Comparison of ENCODE assay signal across 17 cellular contexts in the genomic region with DNA sequence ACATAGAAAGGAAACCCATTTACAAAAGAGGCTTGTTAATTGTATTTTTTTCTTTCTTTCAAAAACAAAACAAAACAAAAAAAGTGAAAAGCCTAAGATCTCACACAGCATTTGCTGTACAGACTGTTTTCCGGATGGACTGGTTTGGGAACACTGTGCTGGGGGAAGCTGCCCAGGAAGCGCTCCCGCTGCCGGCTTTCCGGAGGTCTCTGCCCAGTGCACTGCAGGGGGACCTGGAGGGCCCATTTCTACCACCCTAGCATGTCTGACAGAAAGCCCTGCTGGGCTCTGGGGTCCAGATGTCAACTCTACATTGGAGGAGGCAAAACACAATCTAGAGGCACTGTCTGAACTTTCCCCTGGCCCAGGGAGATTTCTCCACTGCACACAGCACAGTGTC. TPM values are rescaled to one million over a fixed set of nuclear protein-coding genes. Genes with fewer than 3 reads are reported as not detected.
A peak's percentile ranks its signal among the peaks of the same experiment; 100 is the strongest.
DNase-seq lines count a peak whose midpoint lies in the region; ATAC-seq and TF ChIP-seq lines count a peak whose summit lies in the region.
"Had no signal": no experiment of that assay in that cellular context is flagged by ENCODE, and none has a peak within 500 bp of the region (broad histone marks: within the 10 kb centered on the region; RNA-seq: fewer than 3 reads in every experiment).

No MANE protein-coding gene starts in this region.

- TF ChIP-seq CTCF in RWPE1 (conservative IDR thresholded peaks at IDR 0.05; ENCODE audit: low read depth) (no peak), smooth muscle cell (IDR thresholded peaks at IDR 0.05; ENCODE audit: borderline replicate concordance, insufficient read depth, poor library complexity, severe bottlenecking) (no peak)

- peaks cover 16% of the 10 kb centered on the region for H3K36me3 ChIP-seq in CD8-positive, alpha-beta memory T cell (ENCODE audit: insufficient read depth, low read length)
- peaks cover 2% of the 10 kb centered on the region in 2 donors for H3K36me3 ChIP-seq in esophagus (ENCODE audit: control insufficient read depth in 2 of 2, insufficient read depth in 2 of 2, low read length in 1 of 2)
- H3K36me3 ChIP-seq in smooth muscle cell (ENCODE audit: low read depth) = no peaks in the 10 kb centered on the region

- no peaks in the 10 kb centered on the region for H3K27me3 Mint-ChIP-seq in CD8-positive, alpha-beta memory T cell
- H3K27me3 Mint-ChIP-seq: B cell had no signal

- no peak overlapping the region for H3K4me2 ChIP-seq in smooth muscle cell

- no peaks in the 10 kb centered on the region for H3K4me1 ChIP-seq in CD8-positive, alpha-beta memory T cell (ENCODE audit: insufficient read depth, low read length)
- H3K4me1 ChIP-seq in esophagus (ENCODE audit: control insufficient read depth in 2 of 2, insufficient read depth in 2 of 2, low read length in 1 of 2) (peaks cover 3 to 25% of the 10 kb centered on the region in 2 donors), smooth muscle cell (ENCODE audit: low read depth) (no peaks in the 10 kb centered on the region)

- CTCF ChIA-PET in CD8-positive, alpha-beta memory T cell (lab: Charles Lee) = no interaction called here
- CTCF ChIA-PET in RWPE1 (lab: Yijun Ruan, JAX) = no interaction called here

- POLR2A ChIA-PET in CD8-positive, alpha-beta memory T cell (lab: Charles Lee) = no interaction called here
- POLR2A ChIA-PET in RWPE1 (lab: Yijun Ruan, JAX; ENCODE audit: low non-redundant PET) = no interaction called here

- WGBS in esophagus, 2 donors = 66 to 77% methylated on average over 5 of the region's 5 CpGs
- 89% methylated on average over 5 of the region's 5 CpGs for WGBS in smooth muscle cell (ENCODE audit: low lambda C conversion rate)

- no peaks in the 10 kb centered on the region for H3K27me3 ChIP-seq in CD8-positive, alpha-beta memory T cell (ENCODE audit: insufficient read depth, low read length, poor library complexity, severe bottlenecking)
- H3K27me3 ChIP-seq in esophagus (ENCODE audit: control insufficient read depth in 1 of 2, insufficient read depth in 2 of 2, low read length in 2 of 2) (no peaks in the 10 kb centered on the region), smooth muscle cell (ENCODE audit: low read depth) (no peaks in the 10 kb centered on the region)
- H3K27me3 ChIP-seq: sigmoid colon, SJSA1 had no signal

- H3K9ac ChIP-seq in smooth muscle cell (ENCODE audit: low read depth) = peak overlapping the region; percentile 2

- no peak overlapping the region for H3K27ac ChIP-seq in CD8-positive, alpha-beta memory T cell (ENCODE audit: low read depth, low read length)
- H3K27ac ChIP-seq in RWPE1 (peak overlapping the region; percentile 95), esophagus (ENCODE audit: low read depth in 2 of 2, low read length in 1 of 2) (peak overlapping the region; percentile 69 to 75), smooth muscle cell (ENCODE audit: low read depth) (peak overlapping the region; percentile 70)
- H3K27ac ChIP-seq: SJSA1 had no signal

- no peak for ATAC-seq in HG03457 (IDR thresholded peaks at IDR 0.05; ENCODE audit: unreplicated experiment)

- peak overlapping the region in 5 of 8 donors; percentile 11 to 47 (median 17) for H3K27ac Mint-ChIP-seq in CD8-positive, alpha-beta memory T cell
- H3K27ac Mint-ChIP-seq: B cell; T-helper 2 cell treated with Interferon-gamma antibody and Interleukin-4, amounts not matched to agents 5 μg/mL and 100 μg/mL, for 36 hours had no signal

- no peak overlapping the region for H2AFZ ChIP-seq in smooth muscle cell (ENCODE audit: low read depth)

- H3K9me3 ChIP-seq in CD8-positive, alpha-beta memory T cell (ENCODE audit: low read length) = no peaks in the 10 kb centered on the region
- H3K9me3 ChIP-seq in esophagus (ENCODE audit: control insufficient read depth in 2 of 2, insufficient read depth in 1 of 2, low read depth in 1 of 2, low read length in 1 of 2) = no peaks in the 10 kb centered on the region
- no peaks in the 10 kb centered on the region for H3K9me3 ChIP-seq in smooth muscle cell (replicated peaks; ENCODE audit: low read depth)
- H3K9me3 ChIP-seq: sigmoid colon, SJSA1 had no signal

- no peak overlapping the region for H3K4me3 Mint-ChIP-seq in CD8-positive, alpha-beta memory T cell
- H3K4me3 Mint-ChIP-seq: B cell; T-helper 2 cell treated with Interferon-gamma antibody and Interleukin-4, amounts not matched to agents 5 μg/mL and 100 μg/mL, for 36 hours had no signal

- H3F3A ChIP-seq in smooth muscle cell (ENCODE audit: low read depth) = peaks cover 14% of the 10 kb centered on the region

- H3K79me2 ChIP-seq in smooth muscle cell (ENCODE audit: low read depth) = no peaks in the 10 kb centered on the region

- H4K20me1 ChIP-seq in smooth muscle cell (ENCODE audit: low read depth) = no peaks in the 10 kb centered on the region

- no peak overlapping the region for H3K4me3 ChIP-seq in CD8-positive, alpha-beta memory T cell (ENCODE audit: low read length)
- H3K4me3 ChIP-seq in esophagus (ENCODE audit: low read depth in 1 of 2, low read length in 2 of 2) (no peak overlapping the region), smooth muscle cell (no peak overlapping the region)
- H3K4me3 ChIP-seq: coronary artery, sigmoid colon, SJSA1 had no signal

- no peaks in the 10 kb centered on the region for H3K9me3 Mint-ChIP-seq in CD8-positive, alpha-beta memory T cell
- H3K9me3 Mint-ChIP-seq: T-helper 2 cell treated with Interferon-gamma antibody and Interleukin-4, amounts not matched to agents 5 μg/mL and 100 μg/mL, for 36 hours had no signal

- DNase-seq in CD8-positive, alpha-beta memory T cell = no peak
- DNase-seq in RWPE1 (ENCODE audit: low spot score) = no peak
- no peak for DNase-seq in smooth muscle cell (lab: John Stamatoyannopoulos, UW; ENCODE audit: unreplicated experiment)
- no peak for DNase-seq in HK-2 (ENCODE audit: unreplicated experiment)
- no peak for DNase-seq in RKO (ENCODE audit: low spot score)
- DNase-seq: activated effector memory CD4-positive, alpha-beta T cell treated with anti-CD3 and anti-CD28 coated beads, Interleukin-2, amount 50 U/mL, for 16 hours; DMS 273 treated with DMSO at 0.1 percent for 48 hours; glutamatergic neuron; NCI-H2081 treated with DMSO at 0.1 percent for 48 hours; NCI-H524; sigmoid colon had no signal

- peaks cover 0 to 52% (median 14%) of the 10 kb centered on the region in 3 donors for H3K36me3 Mint-ChIP-seq in CD8-positive, alpha-beta memory T cell

- H3K4me1 Mint-ChIP-seq in CD8-positive, alpha-beta memory T cell = peaks cover 1 to 3% (median 3%) of the 10 kb centered on the region in 3 donors

RNA-seq across cellular contexts. Expression of a gene that starts 26.3 kb away (rescaled TPM):
- under 1 TPM in 1 of 2 experiments, not detected in 1; 0.29 TPM for total RNA-seq in CD8-positive, alpha-beta memory T cell
- not detected for polyA plus RNA-seq in CD8-positive, alpha-beta memory T cell
- 10 to 100 TPM in 1 of 2 donors, 1 to 10 TPM in 1; 5.4 to 11.8 TPM for polyA plus RNA-seq in esophagus
- total RNA-seq in smooth muscle cell = 1.4 and 1.6 TPM in 2 replicates
- polyA plus RNA-seq in smooth muscle cell = 0.87 and 2.9 TPM in 2 replicates
- total RNA-seq: SJSA1 had no signal
